22 cellular contexts compared by ENCODE assay signal in the genomic region with DNA sequence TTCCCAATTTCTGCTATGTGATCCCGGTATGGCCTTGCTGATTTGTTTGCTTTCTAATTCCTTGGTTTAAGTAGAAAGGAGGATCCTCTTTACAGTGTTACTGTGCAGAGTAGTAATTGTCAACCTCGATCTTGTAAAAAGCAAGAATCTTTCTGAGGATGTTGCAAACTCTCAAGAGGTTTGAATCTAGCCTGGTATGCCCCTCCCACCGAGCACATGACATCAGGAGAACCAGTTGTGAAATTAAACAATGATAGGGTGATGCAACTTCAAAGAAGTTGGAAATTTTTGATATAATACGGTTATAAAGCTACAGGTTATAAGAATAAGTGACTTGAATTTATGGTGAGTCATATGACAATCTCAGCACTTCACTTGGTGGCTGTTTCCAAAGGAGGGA. TPM values are rescaled to one million over a fixed set of nuclear protein-coding genes. Genes with fewer than 3 reads are reported as not detected.
DNase-seq lines count a peak whose midpoint lies in the region; ATAC-seq, FAIRE-seq and TF ChIP-seq lines count a peak whose summit lies in the region.
"Had no signal": no experiment of that assay in that cellular context is flagged by ENCODE, and none has a peak within 500 bp of the region (broad histone marks: within the 10 kb centered on the region; RNA-seq: fewer than 3 reads in every experiment).

No MANE protein-coding gene starts in this region.

- in situ Hi-C loops in HepG2 (cut with HindIII; ENCODE audit: extremely low pct_ligation_motif_present, low pct_unique_long_range_greater_than_20kb): no loop called here

- H4K20me1 ChIP-seq in HepG2 (ENCODE audit: insufficient read depth, low read length): no peaks in the 10 kb centered on the region

- no peak for ATAC-seq in HepG2
- ATAC-seq in right lobe of liver: no peak
- ATAC-seq: activated naive CD8-positive, alpha-beta T cell treated with anti-CD3 and anti-CD28 coated beads, Interleukin-2, amount 50 U/mL, for 24 hours; stimulated activated naive CD8-positive, alpha-beta T cell treated with anti-CD3 and anti-CD28 coated beads, Interleukin-15, Interleukin-2, amounts not matched to agents 100 U/mL and 50 U/mL, for 24 hours had no signal

- TF ChIP-seq POLR2A in HepG2 (IDR thresholded peaks at IDR 0.05; ENCODE audit: insufficient read depth in 1 of 2, low read depth in 2 of 2, low read length in 2 of 2) (no peak), right lobe of liver (IDR thresholded peaks at IDR 0.05) (no peak), erythroblast (IDR thresholded peaks at IDR 0.05; ENCODE audit: low read length) (no peak)

- CTCF ChIA-PET in HepG2 (lab: Yijun Ruan, JAX; ENCODE audit: low intra/inter-chr PET ratio, low total read pairs): no interaction called here
- CTCF ChIA-PET in RWPE1 (lab: Yijun Ruan, JAX): interaction anchor here (0.6 kb wide), 1 partner anchor 208 kb away, joined by 3 read pairs; no protein-coding TSS in a partner anchor

- no peaks in the 10 kb centered on the region for H3K9me3 ChIP-seq in HepG2 (ENCODE audit: low read length)
- H3K9me3 ChIP-seq in right lobe of liver: no peaks in the 10 kb centered on the region
- no peaks in the 10 kb centered on the region for H3K9me3 ChIP-seq in WERI-Rb-1 (ENCODE audit: severe bottlenecking)
- H3K9me3 ChIP-seq: neutrophil, transverse colon had no signal

- H3K27ac ChIP-seq in HepG2 (ENCODE audit: extremely low read length, insufficient read depth, low read length) (no peak overlapping the region), right lobe of liver (no peak overlapping the region), WERI-Rb-1 (no peak overlapping the region), RWPE1 (no peak overlapping the region)
- H3K27ac ChIP-seq: esophagus muscularis mucosa, HL-60, neutrophil, transverse colon had no signal

- no peak overlapping the region for H3K4me2 ChIP-seq in HepG2 (ENCODE audit: low read depth, low read length)

- no TSS peak for BruUV-seq in HepG2 (replicated peaks; lab: Mats Ljungman, UMichigan)

- POLR2A ChIA-PET in HepG2 (lab: Yijun Ruan, JAX): no interaction called here
- POLR2A ChIA-PET in RWPE1 (lab: Yijun Ruan, JAX; ENCODE audit: low non-redundant PET): no interaction called here

- TF ChIP-seq CTCF in HepG2 (CRISPR knock-in tag; IDR thresholded peaks at IDR 0.05) (no peak), right lobe of liver (IDR thresholded peaks at IDR 0.05) (no peak), WERI-Rb-1 (IDR thresholded peaks at IDR 0.05; ENCODE audit: low read depth, low read length) (no peak), RWPE1 (conservative IDR thresholded peaks at IDR 0.05; ENCODE audit: low read depth) (no peak)

- TF ChIP-seq EP300 in HepG2 (IDR thresholded peaks at IDR 0.05; ENCODE audit: low read depth in 2 of 2, low read length in 2 of 2) (no peak), HepG2 (CRISPR knock-in tag; IDR thresholded peaks at IDR 0.05; ENCODE audit: borderline replicate concordance) (no peak)

- H3K4me1 ChIP-seq in HepG2 (ENCODE audit: insufficient read depth, low read length) (peaks cover 8% of the 10 kb centered on the region; the same call in 1 of the 2 replicates), right lobe of liver (no peaks in the 10 kb centered on the region)
- H3K4me1 ChIP-seq: esophagus muscularis mucosa had no signal

- no peak for DNase-seq in HepG2 (ENCODE audit: low spot score)
- no peak for DNase-seq in right lobe of liver
- DNase-seq in amniotic epithelial cell (ENCODE audit: low read depth): peak; percentile 61
- DNase-seq in iris pigment epithelial cell (ENCODE audit: low read depth): peak; percentile 39
- no peak for DNase-seq in activated CD8-positive, alpha-beta memory T cell treated with anti-CD3 and anti-CD28 coated beads for 24 hours
- DNase-seq in WERI-Rb-1: no peak
- DNase-seq in erythroblast (lab: John Stamatoyannopoulos, UW): no peak
- no peak for DNase-seq in RWPE1 (ENCODE audit: low spot score)
- DNase-seq: activated CD4-positive, CD25-positive, alpha-beta regulatory T cell treated with anti-CD3 and anti-CD28 coated beads, Interleukin-2, amount 50 U/mL, for 72 hours; activated naive CD8-positive, alpha-beta T cell treated with anti-CD3 and anti-CD28 coated beads, Interleukin-2, amount 50 U/mL, for 24 hours; DND-41; H9; hypothalamus; NCI-H1105; NCI-H524 treated with DMSO at 0.1 percent for 48 hours; retina; stimulated activated naive CD8-positive, alpha-beta T cell treated with anti-CD3 and anti-CD28 coated beads, Interleukin-15, Interleukin-2, amounts not matched to agents 100 U/mL and 50 U/mL, for 24 hours; transverse colon had no signal

- no peak overlapping the region for H3K4me3 ChIP-seq in HepG2 (replicated peaks in 1 of 3; ENCODE audit: insufficient read depth in 1 of 3, low read depth in 2 of 3, low read length in 3 of 3)
- no peak overlapping the region for H3K4me3 ChIP-seq in right lobe of liver
- H3K4me3 ChIP-seq in WERI-Rb-1 (ENCODE audit: low read depth, low read length): no peak overlapping the region
- H3K4me3 ChIP-seq: esophagus muscularis mucosa, transverse colon had no signal

- no peak for TF ChIP-seq RAD21 in HepG2 (CRISPR knock-in tag; IDR thresholded peaks at IDR 0.05)

- no peak for FAIRE-seq in HepG2 (lab: Jason Lieb, UNC)
- FAIRE-seq: bronchial epithelial cell had no signal

- 19% methylated on average over 4 of the region's 4 CpGs for WGBS in HepG2 (ENCODE audit: low lambda C conversion rate)
- 51% methylated on average over 4 of the region's 4 CpGs for WGBS in right lobe of liver (ENCODE audit: insufficient coverage, low coverage, low lambda C conversion rate, missing lambda C conversion rate)

- no peaks in the 10 kb centered on the region for H3K79me2 ChIP-seq in HepG2 (ENCODE audit: insufficient read depth, low read length)

- intact Hi-C loops in HepG2 (cut with micrococcal nuclease; ENCODE audit: unreplicated experiment) (no loop called here), right lobe of liver (cut with DNase I) (no loop called here)

- no peak overlapping the region for H2AFZ ChIP-seq in HepG2 (ENCODE audit: low read length)

- H3K27me3 ChIP-seq in HepG2 (ENCODE audit: control insufficient read depth in 1 of 2, insufficient read depth in 2 of 2, low read length in 2 of 2) (0 out of 5 replicates have a peak, but pooled peaks cover 0 to 3% of the 10 kb centered on the region in 2 experiments), right lobe of liver (no peaks in the 10 kb centered on the region), WERI-Rb-1 (ENCODE audit: insufficient read depth, low read depth, severe bottlenecking) (no peaks in the 10 kb centered on the region)
- H3K27me3 ChIP-seq: esophagus muscularis mucosa, neutrophil, transverse colon had no signal

- H3K36me3 ChIP-seq in HepG2 (replicated peaks in 1 of 2; ENCODE audit: control insufficient read depth in 1 of 2, insufficient read depth in 2 of 2, low read length in 2 of 2) (no peaks in the 10 kb centered on the region), right lobe of liver (no peaks in the 10 kb centered on the region), WERI-Rb-1 (no peaks in the 10 kb centered on the region)
- H3K36me3 ChIP-seq: esophagus muscularis mucosa, neutrophil, transverse colon had no signal

- no peak overlapping the region for H3K9ac ChIP-seq in HepG2 (ENCODE audit: insufficient read depth, low read depth, low read length)

TF ChIP-seq in HepG2, 621 proteins besides CTCF, POLR2A, EP300 and RAD21 (continues in another document):
- TF ChIP-seq, protein P1, sequence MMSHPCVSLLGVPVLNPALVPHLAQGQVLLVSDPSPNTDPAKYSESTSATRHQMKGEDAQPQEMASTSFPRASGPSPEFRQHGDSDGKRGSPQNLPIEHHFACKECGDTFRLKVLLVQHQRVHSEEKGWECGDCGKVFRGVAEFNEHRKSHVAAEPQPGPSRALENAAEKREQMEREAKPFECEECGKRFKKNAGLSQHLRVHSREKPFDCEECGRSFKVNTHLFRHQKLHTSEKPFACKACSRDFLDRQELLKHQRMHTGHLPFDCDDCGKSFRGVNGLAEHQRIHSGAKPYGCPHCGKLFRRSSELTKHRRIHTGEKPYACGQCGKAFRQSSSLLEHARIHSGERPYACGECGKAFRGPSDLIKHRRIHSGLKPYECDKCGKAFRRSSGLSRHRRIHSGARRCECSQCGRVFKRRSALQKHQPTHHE (CRISPR knock-in tag; IDR thresholded peaks at IDR 0.05; ENCODE audit: borderline replicate concordance): no peak
- TF ChIP-seq CEBPB (IDR thresholded peaks at IDR 0.05; ENCODE audit: borderline replicate concordance, low read depth, low read length) (peak; percentile 25; the same call in 1 of the 2 replicates), ZNF274 (CRISPR knock-in tag; IDR thresholded peaks at IDR 0.05) (no peak)

RNA-seq across cellular contexts. Expression of a gene that starts 35.0 kb away (rescaled TPM):
- total RNA-seq in HepG2 (2016; rRNA removed; fragmentation: Illumina TruSeq; extraction: Trizol) (14.9 and 17.5 TPM in 2 replicates), right lobe of liver (1 to 10 TPM; 2.6 to 4.9 (median 3.5) TPM)
- total RNA-seq in HepG2 (2016; cell fraction: cytosol; rRNA removed; fragmentation: Illumina TruSeq; extraction: Trizol; ENCODE audit: low read depth): 27.3 and 31.5 TPM in 2 replicates
- 16.8 and 18.2 TPM in 2 replicates for total RNA-seq in HepG2 (2016; cell fraction: insoluble cytoplasmic fraction; rRNA removed; fragmentation: Illumina TruSeq; extraction: Trizol)
- 16.1 and 17.6 TPM in 2 replicates for total RNA-seq in HepG2 (2016; cell fraction: membrane; rRNA removed; fragmentation: Illumina TruSeq; extraction: Trizol)
- 20.6 and 24.1 TPM in 2 replicates for total RNA-seq in HepG2 (2016; cell fraction: nucleus; rRNA removed; fragmentation: Illumina TruSeq; extraction: Trizol)
- 7.3 and 9.3 TPM in 2 replicates for polyA plus RNA-seq in HepG2 (2011; rRNA removed)
- 6.1 and 8.1 TPM in 2 replicates for polyA plus RNA-seq in HepG2 (2011; cell fraction: cytosol; rRNA removed)
- 2.8 and 3.7 TPM in 2 replicates for polyA plus RNA-seq in HepG2 (2011; cell fraction: nucleus; rRNA removed)
- polyA plus RNA-seq in HepG2 (2012): 5.4 and 7.4 TPM in 2 replicates
- polyA plus RNA-seq in HepG2 (2016; cell fraction: cytosol; fragmentation: Illumina TruSeq; extraction: Trizol; ENCODE audit: low read depth): 1.4 and 1.9 TPM in 2 replicates
- polyA plus RNA-seq in HepG2 (2016; cell fraction: insoluble cytoplasmic fraction; fragmentation: Illumina TruSeq; extraction: Trizol; ENCODE audit: low read depth): 11.2 and 11.7 TPM in 2 replicates
- 5.5 and 6.3 TPM in 2 replicates for polyA plus RNA-seq in HepG2 (2016; cell fraction: membrane; fragmentation: Illumina TruSeq; extraction: Trizol; ENCODE audit: low read depth)
- polyA plus RNA-seq in HepG2 (2016; cell fraction: nucleus; fragmentation: Illumina TruSeq; extraction: Trizol; ENCODE audit: insufficient read depth, low read depth): 14.0 and 14.3 TPM in 2 replicates
- 10.7 and 14.3 TPM in 2 replicates for polyA minus RNA-seq in HepG2 (2011; rRNA and poly(A)+ RNA removed; ENCODE audit: low replicate concordance)
- polyA minus RNA-seq in HepG2 (2011; cell fraction: cytosol; rRNA and poly(A)+ RNA removed): 8.0 and 10.0 TPM in 2 replicates
- polyA minus RNA-seq in HepG2 (2011; cell fraction: nucleus; rRNA and poly(A)+ RNA removed): 21.5 and 25.2 TPM in 2 replicates

Comparison
In these comparisons a context has a peak if more than half of its experiments do, and no peak if none do; other contexts are left out.
1. DNase-seq: peak in amniotic epithelial cell (single experiment) and iris pigment epithelial cell (single experiment); none in HepG2 (single experiment), right lobe of liver (0 of 3), activated CD8-positive, alpha-beta memory T cell treated with anti-CD3 and anti-CD28 coated beads for 24 hours (single experiment), WERI-Rb-1 (single experiment), erythroblast (0 of 2) and RWPE1 (single experiment).